In genomic region chr15:43517354-43518072, GRCh38 we compare ENCODE assay signal across 8 cellular contexts. TPM values are rescaled to one million over a fixed set of nuclear protein-coding genes. Genes with fewer than 3 reads are reported as not detected.
DNase-seq lines count a peak whose midpoint lies in the region; ATAC-seq and TF ChIP-seq lines count a peak whose summit lies in the region.

MAP1A (plus strand) TSS chr15:43517608; CDS start chr15:43521474, 3,866 bp downstream.

- no peak for TF ChIP-seq CTCF in activated CD8-positive, alpha-beta T cell treated with anti-CD3 and anti-CD28 coated beads for 36 hours (IDR thresholded peaks at IDR 0.05)

- H3K36me3 Mint-ChIP-seq in stimulated activated naive CD8-positive, alpha-beta T cell treated with anti-CD3 and anti-CD28 coated beads, Interleukin-15, Interleukin-2, amounts not matched to agents 100 ng/mL and 50 ng/mL, for 24 hours (ENCODE audit: low read depth) = no peaks in the 10 kb centered on the region
- H3K36me3 Mint-ChIP-seq in activated CD8-positive, alpha-beta T cell treated with anti-CD3 and anti-CD28 coated beads for 36 hours (ENCODE audit: low read depth) = no peaks in the 10 kb centered on the region

- peaks cover 40% of the 10 kb centered on the region for H3K4me1 Mint-ChIP-seq in stimulated activated naive CD8-positive, alpha-beta T cell treated with anti-CD3 and anti-CD28 coated beads, Interleukin-15, Interleukin-2, amounts not matched to agents 100 ng/mL and 50 ng/mL, for 24 hours (ENCODE audit: low read depth)
- H3K4me1 Mint-ChIP-seq in activated CD8-positive, alpha-beta T cell treated with anti-CD3 and anti-CD28 coated beads for 36 hours (ENCODE audit: low read depth) = peaks cover 33% of the 10 kb centered on the region

- ATAC-seq in stimulated activated naive CD8-positive, alpha-beta T cell treated with anti-CD3 and anti-CD28 coated beads, Interleukin-15, Interleukin-2, amounts not matched to agents 100 U/mL and 50 U/mL, for 24 hours = no peak
- peak; percentile 31 for ATAC-seq in activated CD8-positive, alpha-beta T cell treated with anti-CD3 and anti-CD28 coated beads for 36 hours
- ATAC-seq in Right ventricle myocardium inferior (peak; percentile 56), GM21526 (IDR thresholded peaks at IDR 0.05; ENCODE audit: low FRiP score, unreplicated experiment) (no peak)

- no peak for DNase-seq in stimulated activated naive CD8-positive, alpha-beta T cell treated with anti-CD3 and anti-CD28 coated beads, Interleukin-15, Interleukin-2, amounts not matched to agents 100 U/mL and 50 U/mL, for 24 hours
- peak; percentile 17 for DNase-seq in activated CD8-positive, alpha-beta T cell treated with anti-CD3 and anti-CD28 coated beads for 36 hours
- DNase-seq in Right ventricle myocardium inferior (ENCODE audit: missing footprints) (no peak), nucleus accumbens (lab: John Stamatoyannopoulos, UW) (peak in 54 of 56 donors; percentile 37 to 90 (median 76)), SIG-M5 treated with dmso at 0.1 percent for 504 hours (lab: John Stamatoyannopoulos, UW; ENCODE audit: unreplicated experiment) (no peak)
- no peak for DNase-seq in effector CD4-positive, alpha-beta T cell

- H3K27ac Mint-ChIP-seq in stimulated activated naive CD8-positive, alpha-beta T cell treated with anti-CD3 and anti-CD28 coated beads, Interleukin-15, Interleukin-2, amounts not matched to agents 100 ng/mL and 50 ng/mL, for 24 hours = peak within 1 kb of the TSS; percentile 42
- no peak within 1 kb of the TSS for H3K27ac Mint-ChIP-seq in activated CD8-positive, alpha-beta T cell treated with anti-CD3 and anti-CD28 coated beads for 36 hours

- CTCF ChIA-PET in activated CD8-positive, alpha-beta T cell treated with anti-CD3 and anti-CD28 coated beads for 36 hours (lab: Charles Lee) = interaction anchor here (1.0 to 1.9 kb wide), 3 partner anchors 11 to 101 kb away, joined by 3 to 4 read pairs (median 3); no protein-coding TSS in a partner anchor

- intact Hi-C loops in activated CD8-positive, alpha-beta T cell treated with anti-CD3 and anti-CD28 coated beads for 36 hours (cut with micrococcal nuclease) = no loop called here
- intact Hi-C loops in Right ventricle myocardium inferior (cut with DNase I) = no loop called here

- peak within 1 kb of the TSS; percentile 59 for H3K4me3 Mint-ChIP-seq in stimulated activated naive CD8-positive, alpha-beta T cell treated with anti-CD3 and anti-CD28 coated beads, Interleukin-15, Interleukin-2, amounts not matched to agents 100 ng/mL and 50 ng/mL, for 24 hours
- peak within 1 kb of the TSS; percentile 56 for H3K4me3 Mint-ChIP-seq in activated CD8-positive, alpha-beta T cell treated with anti-CD3 and anti-CD28 coated beads for 36 hours

- H3K9me3 Mint-ChIP-seq in stimulated activated naive CD8-positive, alpha-beta T cell treated with anti-CD3 and anti-CD28 coated beads, Interleukin-15, Interleukin-2, amounts not matched to agents 100 ng/mL and 50 ng/mL, for 24 hours = no peaks in the 10 kb centered on the region
- H3K9me3 Mint-ChIP-seq in activated CD8-positive, alpha-beta T cell treated with anti-CD3 and anti-CD28 coated beads for 36 hours = no peaks in the 10 kb centered on the region

- peaks cover 20% of the 10 kb centered on the region for H3K27me3 Mint-ChIP-seq in stimulated activated naive CD8-positive, alpha-beta T cell treated with anti-CD3 and anti-CD28 coated beads, Interleukin-15, Interleukin-2, amounts not matched to agents 100 ng/mL and 50 ng/mL, for 24 hours
- H3K27me3 Mint-ChIP-seq in activated CD8-positive, alpha-beta T cell treated with anti-CD3 and anti-CD28 coated beads for 36 hours = peaks cover 19% of the 10 kb centered on the region

- POLR2A ChIA-PET in activated CD8-positive, alpha-beta T cell treated with anti-CD3 and anti-CD28 coated beads for 36 hours (lab: Charles Lee) = interaction anchor here (1.1 to 1.3 kb wide), 2 partner anchors 10 to 14 kb away, joined by 3 read pairs; no protein-coding TSS in a partner anchor

RNA-seq across cellular contexts. Expression of gene MAP1A, which starts in this region (rescaled TPM):
- under 1 TPM; 0.78 to 0.86 TPM for total RNA-seq in activated CD8-positive, alpha-beta T cell treated with anti-CD3 and anti-CD28 coated beads for 36 hours
- total RNA-seq in Right ventricle myocardium inferior = 21.4 TPM

Comparison
In these comparisons a context has a peak if more than half of its experiments do, and no peak if none do; other contexts are left out.
1. RNA of gene MAP1A (total RNA-seq): 21.4 TPM in Right ventricle myocardium inferior (single experiment); 0.78 to 0.86 TPM in activated CD8-positive, alpha-beta T cell treated with anti-CD3 and anti-CD28 coated beads for 36 hours; every median in the first group is over 10 times any median in the second.
2. Peak in DNase-seq and ATAC-seq in activated CD8-positive, alpha-beta T cell treated with anti-CD3 and anti-CD28 coated beads for 36 hours; RNA of the gene not detected or under 1 TPM.
3. DNase-seq: peak in nucleus accumbens (54 of 56); none in stimulated activated naive CD8-positive, alpha-beta T cell treated with anti-CD3 and anti-CD28 coated beads, Interleukin-15, Interleukin-2, amounts not matched to agents 100 U/mL and 50 U/mL, for 24 hours (single experiment), Right ventricle myocardium inferior (single experiment), effector CD4-positive, alpha-beta T cell (single experiment) and SIG-M5 treated with dmso at 0.1 percent for 504 hours (single experiment).